Comparison of ENCODE assay signal across 7 cellular contexts in the genomic region with DNA sequence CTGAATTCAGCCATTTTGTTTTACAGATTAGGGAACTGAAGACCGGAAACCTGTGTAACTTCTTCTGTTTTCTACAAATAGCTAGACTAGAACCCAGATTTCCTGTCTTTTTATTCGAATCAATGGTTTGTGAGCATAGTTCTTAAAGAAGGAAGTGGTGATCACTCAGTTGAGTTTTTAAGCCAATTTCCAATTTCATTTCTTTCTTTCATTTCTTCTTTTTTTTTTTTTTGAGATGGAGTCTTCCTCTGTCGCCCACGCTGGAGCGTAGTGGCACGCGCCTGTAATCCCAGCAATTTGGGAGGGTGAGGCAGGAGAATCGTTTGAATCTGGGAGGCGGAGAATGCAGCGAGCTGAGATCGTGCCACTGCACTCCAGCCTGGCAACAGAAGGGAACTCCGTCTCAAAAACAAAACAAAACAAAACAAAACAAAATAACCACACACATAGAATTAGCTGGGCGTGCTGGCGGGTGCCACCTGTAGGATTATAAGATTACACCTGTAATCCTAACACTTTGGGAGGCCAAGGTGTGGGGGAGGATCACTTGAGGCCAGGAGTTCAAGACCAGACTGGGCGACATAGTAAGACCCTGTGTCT. TPM values are rescaled to one million over a fixed set of nuclear protein-coding genes. Genes with fewer than 3 reads are reported as not detected.
DNase-seq lines count a peak whose midpoint lies in the region; ATAC-seq and TF ChIP-seq lines count a peak whose summit lies in the region.

No MANE protein-coding gene starts in this region.

- no peaks in the 10 kb centered on the region for H3K9me3 Mint-ChIP-seq in activated T-cell treated with anti-CD3 and anti-CD28 coated beads, Interleukin-2, amount 50 U/mL, for 24 hours
- H3K9me3 Mint-ChIP-seq in glutamatergic neuron (ENCODE audit: unreplicated experiment): no peaks in the 10 kb centered on the region

- H3K36me3 ChIP-seq in osteoblast (ENCODE audit: insufficient read depth, low read length): peaks cover 6% of the 10 kb centered on the region

- H3K4me1 ChIP-seq in osteoblast (ENCODE audit: insufficient read depth, low read length): peaks cover 10% of the 10 kb centered on the region

- peak overlapping the region; percentile 97 for H3K27ac Mint-ChIP-seq in activated T-cell treated with anti-CD3 and anti-CD28 coated beads, Interleukin-2, amount 50 U/mL, for 24 hours
- H3K27ac Mint-ChIP-seq in glutamatergic neuron (ENCODE audit: unreplicated experiment): no peak overlapping the region

- ATAC-seq in GM19324 (IDR thresholded peaks at IDR 0.05; ENCODE audit: low FRiP score, unreplicated experiment): peak; percentile 36
- ATAC-seq in HG03025 (IDR thresholded peaks at IDR 0.05; ENCODE audit: low FRiP score, unreplicated experiment): no peak

- H3K27me3 Mint-ChIP-seq in activated T-cell treated with anti-CD3 and anti-CD28 coated beads, Interleukin-2, amount 50 U/mL, for 24 hours: no peaks in the 10 kb centered on the region
- H3K27me3 Mint-ChIP-seq in glutamatergic neuron (ENCODE audit: unreplicated experiment): peaks cover 2% of the 10 kb centered on the region

- H3K36me3 Mint-ChIP-seq in activated T-cell treated with anti-CD3 and anti-CD28 coated beads, Interleukin-2, amount 50 U/mL, for 24 hours (ENCODE audit: low read depth): no peaks in the 10 kb centered on the region
- H3K36me3 Mint-ChIP-seq in glutamatergic neuron (ENCODE audit: unreplicated experiment): no peaks in the 10 kb centered on the region

- no peaks in the 10 kb centered on the region for H4K20me1 ChIP-seq in osteoblast (ENCODE audit: insufficient read depth, low read length)

- H3K27ac ChIP-seq in HL-60 (replicated peaks) (peak overlapping the region; percentile 86), osteoblast (ENCODE audit: low read depth, low read length) (no peak overlapping the region)

- H3K4me3 ChIP-seq in HL-60 (replicated peaks; ENCODE audit: insufficient read depth, low read length): peak overlapping the region; percentile 28
- H3K4me3 ChIP-seq in osteoblast (ENCODE audit: insufficient read depth, low read length): no peak overlapping the region

- peaks cover 20% of the 10 kb centered on the region for H3K79me2 ChIP-seq in osteoblast (ENCODE audit: insufficient read depth, low read length)

- peak overlapping the region; percentile 75 for H3K4me3 Mint-ChIP-seq in activated T-cell treated with anti-CD3 and anti-CD28 coated beads, Interleukin-2, amount 50 U/mL, for 24 hours
- H3K4me3 Mint-ChIP-seq in glutamatergic neuron (ENCODE audit: unreplicated experiment): no peak overlapping the region

- H3K9me3 ChIP-seq in osteoblast (ENCODE audit: low read depth, low read length): no peaks in the 10 kb centered on the region

- H3K27me3 ChIP-seq in HL-60 (ENCODE audit: insufficient read depth, poor library complexity, severe bottlenecking) (no peaks in the 10 kb centered on the region), osteoblast (ENCODE audit: insufficient read depth, low read length) (no peaks in the 10 kb centered on the region)

- no peak overlapping the region for H3K4me2 ChIP-seq in osteoblast (ENCODE audit: insufficient read depth, low read length)

- H3K4me1 Mint-ChIP-seq in activated T-cell treated with anti-CD3 and anti-CD28 coated beads, Interleukin-2, amount 50 U/mL, for 24 hours (ENCODE audit: low read depth): peaks cover 35% of the 10 kb centered on the region
- peaks cover 2% of the 10 kb centered on the region for H3K4me1 Mint-ChIP-seq in glutamatergic neuron (ENCODE audit: low read depth, unreplicated experiment)

- H2AFZ ChIP-seq in osteoblast (ENCODE audit: low read length): no peak overlapping the region

- DNase-seq in HL-60 (ENCODE audit: low read depth in 1 of 2, low spot score in 1 of 2) (peak; percentile 51 to 52), osteoblast (ENCODE audit: insufficient read length, low spot score, missing footprints) (no peak), glutamatergic neuron (no peak)
- peak; percentile 67 for DNase-seq in activated T-cell treated with anti-CD3 and anti-CD28 coated beads, Interleukin-2, amount 50 U/mL, for 24 hours
- DNase-seq in stimulated activated CD4-positive, alpha-beta T cell treated with anti-CD3 and anti-CD28 coated beads, Interleukin-4, amount 100 ng/mL, for 1 hour: peak; percentile 28

- TF ChIP-seq CTCF in HL-60 (IDR thresholded peaks at IDR 0.05; ENCODE audit: insufficient read depth, low read length) (no peak), osteoblast (IDR thresholded peaks at IDR 0.05; ENCODE audit: extremely low read depth, low read depth, low read length) (no peak), glutamatergic neuron (IDR thresholded peaks at IDR 0.05; ENCODE audit: partially characterized antibody, unreplicated experiment) (no peak)

RNA-seq across cellular contexts. Expression of gene MDM4, which starts 3.0 kb away (rescaled TPM):
- total RNA-seq in osteoblast (40.2 and 47.7 TPM in 2 replicates), glutamatergic neuron (ENCODE audit: unreplicated experiment) (93.9 TPM)

RNA-seq across cellular contexts. Expression of gene PIK3C2B, which starts 18.6 kb away (rescaled TPM):
- total RNA-seq in osteoblast: 0.36 and 2.1 TPM in 2 replicates
- total RNA-seq in glutamatergic neuron (ENCODE audit: unreplicated experiment): 156 TPM

Comparison
In these comparisons a context has a peak if more than half of its experiments do, and no peak if none do; other contexts are left out.
1. DNase-seq: peak in HL-60 (2 of 2), activated T-cell treated with anti-CD3 and anti-CD28 coated beads, Interleukin-2, amount 50 U/mL, for 24 hours (single experiment) and stimulated activated CD4-positive, alpha-beta T cell treated with anti-CD3 and anti-CD28 coated beads, Interleukin-4, amount 100 ng/mL, for 1 hour (single experiment); none in osteoblast (single experiment) and glutamatergic neuron (single experiment).
2. RNA of gene PIK3C2B, which starts 18.6 kb away (total RNA-seq): 156 TPM in glutamatergic neuron (single experiment); 0.36 to 2.1 TPM in osteoblast; every median in the first group is over 10 times any median in the second.